Comparison of ENCODE assay signal across 8 cellular contexts in the genomic region with DNA sequence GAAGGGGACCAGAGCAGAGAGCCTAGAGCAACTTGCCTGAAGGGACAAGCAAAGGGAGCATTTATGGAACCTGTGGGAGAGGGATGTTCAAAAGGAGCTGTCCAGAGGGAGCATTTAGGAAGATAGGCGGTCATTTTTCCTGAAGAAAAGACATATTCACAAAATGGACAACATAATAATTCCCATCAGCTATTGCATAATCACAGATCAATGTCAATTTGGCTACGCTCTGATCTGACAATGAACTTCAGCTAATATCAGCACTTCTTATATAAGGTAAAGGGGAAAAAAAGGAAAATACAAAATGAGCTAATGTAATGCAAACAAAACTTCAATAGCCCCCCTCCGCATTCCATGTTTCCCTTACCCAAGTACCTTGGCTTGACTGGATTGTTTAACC.
"Had no signal": no experiment of that assay in that cellular context is flagged by ENCODE, and none has a peak within 500 bp of the region (broad histone marks: within the 10 kb centered on the region; RNA-seq: fewer than 3 reads in every experiment).

No MANE protein-coding gene starts in this region.

- ATAC-seq: GM12878 had no signal

- DNase-seq: GDM1, GF-D8 had no signal

- H3K4me3 ChIP-seq: GM12878 had no signal

- FAIRE-seq: G401.6, GM12878, GM12891, GM12892, GM18507, GM19239 had no signal
